10 cellular contexts compared by ENCODE assay signal in genomic region chr12:24649209-24649608, GRCh38.
"Had no signal": no experiment of that assay in that cellular context is flagged by ENCODE, and none has a peak within 500 bp of the region (broad histone marks: within the 10 kb centered on the region; RNA-seq: fewer than 3 reads in every experiment).

No MANE protein-coding gene starts in this region.

- H3K4me1 Mint-ChIP-seq: GM23338, H9 had no signal

- FAIRE-seq: H1, H54, HepG2, K562 had no signal

- H3K9me3 Mint-ChIP-seq: GM23338, H9, HFFc6 had no signal

- H3K4me3 Mint-ChIP-seq: GM23338, H9, HFFc6, IgD-negative memory B cell had no signal

- H3K27me3 Mint-ChIP-seq: IgD-negative memory B cell had no signal

- H3K27ac Mint-ChIP-seq: GM23338, H9, HFFc6, IgD-negative memory B cell had no signal

- DNase-seq: H9, HCEC 1CT, HFFc6, KG1 had no signal

- H3K4me3 ChIP-seq: GM23338, K562 had no signal
